ENCODE assay signal across 9 cellular contexts in the genomic region with DNA sequence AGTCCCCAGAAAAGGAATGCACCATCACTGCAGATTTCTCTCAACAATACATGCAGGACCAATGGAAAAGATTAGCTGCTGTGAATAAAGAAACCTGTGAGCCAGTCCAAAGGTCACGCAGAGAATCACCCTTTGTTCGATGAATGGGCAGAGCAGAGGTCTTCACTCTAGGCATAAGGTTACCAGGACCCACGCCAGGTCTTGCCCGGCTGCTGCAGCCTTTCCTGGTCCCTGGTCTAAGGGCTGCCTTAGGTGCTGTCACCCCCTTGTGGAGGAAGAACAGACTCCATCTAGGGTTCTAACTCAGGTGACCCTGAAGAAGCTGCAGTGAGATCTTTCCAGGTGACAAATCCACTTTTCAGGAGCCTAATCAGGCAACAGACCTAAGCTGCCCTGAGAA. TPM values are rescaled to one million over a fixed set of nuclear protein-coding genes. Genes with fewer than 3 reads are reported as not detected.
DNase-seq lines count a peak whose midpoint lies in the region; ATAC-seq and TF ChIP-seq lines count a peak whose summit lies in the region.
"Had no signal": no experiment of that assay in that cellular context is flagged by ENCODE, and none has a peak within 500 bp of the region (broad histone marks: within the 10 kb centered on the region; RNA-seq: fewer than 3 reads in every experiment).

No MANE protein-coding gene starts in this region.

- no peak overlapping the region for H4K8ac ChIP-seq in H9 (replicated peaks; ENCODE audit: insufficient read length, low read depth, low read length)

- DNase-seq in D341Med (ENCODE audit: low spot score) (peak; percentile 68), H9 (peak; percentile 68), T-helper 9 cell (peak; percentile 13), epithelial cell of proximal tubule (ENCODE audit: low read depth) (no peak), neural crest cell (ENCODE audit: low read depth, low spot score) (no peak), OCI-M2 (lab: John Stamatoyannopoulos, UW; ENCODE audit: unreplicated experiment) (no peak)
- DNase-seq in stimulated activated CD4-positive, alpha-beta T cell treated with anti-CD3 and anti-CD28 coated beads, Interleukin-1b, Interleukin-23, amount 100 ng/mL, for 48 hours: no peak

- H3K36me3 Mint-ChIP-seq in H9 (ENCODE audit: insufficient read depth in 1 of 3, low read depth in 3 of 3): peaks cover 41 to 74% (median 61%) of the 10 kb centered on the region in 3 experiments
- peaks cover 3% of the 10 kb centered on the region for H3K36me3 Mint-ChIP-seq in neural crest cell (ENCODE audit: low read depth)

- no peak overlapping the region for H2BK12ac ChIP-seq in H9 (ENCODE audit: insufficient read length, low read depth, low read length)

- no peaks in the 10 kb centered on the region for H3K23me2 ChIP-seq in H9 (ENCODE audit: insufficient read length, low read depth, low read length, poor library complexity, severe bottlenecking)

- WGBS in H9 (ENCODE audit: extremely low coverage, insufficient read length, low lambda C conversion rate): no CpG with 5 or more reads among the region's 4 CpGs

- H3K4me3 Mint-ChIP-seq in H9 (no peak overlapping the region), neural crest cell (no peak overlapping the region)
- H3K4me3 Mint-ChIP-seq: memory B cell had no signal

- H3K9me3 Mint-ChIP-seq in H9: no peaks in the 10 kb centered on the region
- H3K9me3 Mint-ChIP-seq in neural crest cell: no peaks in the 10 kb centered on the region
- H3K9me3 Mint-ChIP-seq: memory B cell had no signal

- H2BK20ac ChIP-seq in H9 (ENCODE audit: low read depth, low read length, poor library complexity, severe bottlenecking): no peak overlapping the region

- H2BK15ac ChIP-seq in H9 (ENCODE audit: low read depth, low read length): no peak overlapping the region

- no peak overlapping the region for H3K27ac Mint-ChIP-seq in H9
- H3K27ac Mint-ChIP-seq in neural crest cell (ENCODE audit: unreplicated experiment): peak overlapping the region; percentile 50

- TF ChIP-seq CTCF in H9 (conservative IDR thresholded peaks at IDR 0.05): peak; percentile 73
- TF ChIP-seq CTCF in epithelial cell of proximal tubule (conservative IDR thresholded peaks at IDR 0.05; ENCODE audit: low read depth, low read length): peak; percentile 85
- TF ChIP-seq CTCF in neural crest cell (conservative IDR thresholded peaks at IDR 0.05): peak; percentile 61

- H3K79me2 ChIP-seq in H9 (ENCODE audit: insufficient read depth, low read length): no peaks in the 10 kb centered on the region

- no peak overlapping the region for H3K4me2 ChIP-seq in H9 (ENCODE audit: insufficient read depth, insufficient read length, low read length)

- no peak overlapping the region for H3K18ac ChIP-seq in H9 (ENCODE audit: insufficient read length, low read depth, low read length)

- no peak overlapping the region for H2AFZ ChIP-seq in H9 (ENCODE audit: low read length)

- H3K4me1 Mint-ChIP-seq in H9 (0 out of 4 replicates have a peak, but pooled peaks cover 0 to 6% of the 10 kb centered on the region in 2 experiments), neural crest cell (peaks cover 5% of the 10 kb centered on the region)

- H2AK5ac ChIP-seq in H9 (ENCODE audit: insufficient read length, low read length): no peak overlapping the region

- no peak overlapping the region for H3K56ac ChIP-seq in H9 (ENCODE audit: insufficient read length, low read depth, low read length)

- H4K91ac ChIP-seq in H9 (ENCODE audit: insufficient read length, low read depth, low read length): no peak overlapping the region

- no peaks in the 10 kb centered on the region for H3K79me1 ChIP-seq in H9 (ENCODE audit: insufficient read depth, low read depth, low read length, poor library complexity, severe bottlenecking)

- no peak overlapping the region for H3K9ac ChIP-seq in H9 (ENCODE audit: extremely low read depth, insufficient read length, low read length)

- no peak overlapping the region for H2BK5ac ChIP-seq in H9 (ENCODE audit: insufficient read length, low read length)

- no peaks in the 10 kb centered on the region for H3K27me3 ChIP-seq in H9 (ENCODE audit: insufficient read depth, low read length)

- no peak overlapping the region for H3K14ac ChIP-seq in H9 (ENCODE audit: insufficient read depth, low read length)

- no peak overlapping the region for H3K4ac ChIP-seq in H9 (ENCODE audit: low read depth, low read length)

- no peak overlapping the region for H3T11ph ChIP-seq in H9 (ENCODE audit: low read length)

- no peak overlapping the region for H4K5ac ChIP-seq in H9 (ENCODE audit: insufficient read length, low read depth, low read length)

- no peak overlapping the region for H3K4me3 ChIP-seq in epithelial cell of proximal tubule (ENCODE audit: low read depth, low read length)

- no peaks in the 10 kb centered on the region for H3K9me3 ChIP-seq in H9 (ENCODE audit: control insufficient read depth, low read depth, low read length)

- no peak overlapping the region for H3K27ac ChIP-seq in H9 (ENCODE audit: insufficient read length, low read depth, low read length)

- H3K4me1 ChIP-seq in H9 (ENCODE audit: insufficient read depth, low read length): no peaks in the 10 kb centered on the region

- no peak for ATAC-seq in HG03108 (IDR thresholded peaks at IDR 0.05; ENCODE audit: unreplicated experiment)

- H2BK120ac ChIP-seq in H9 (ENCODE audit: low read depth, low read length, poor library complexity, severe bottlenecking): no peak overlapping the region

- no peak overlapping the region for H3K23ac ChIP-seq in H9 (ENCODE audit: insufficient read length, low read depth, low read length)

- H4K20me1 ChIP-seq in H9 (ENCODE audit: control insufficient read depth, insufficient read depth, insufficient read length): no peaks in the 10 kb centered on the region

- H3K27me3 Mint-ChIP-seq in H9 (ENCODE audit: low read depth) (no peaks in the 10 kb centered on the region), neural crest cell (ENCODE audit: low read depth) (no peaks in the 10 kb centered on the region)
- H3K27me3 Mint-ChIP-seq: memory B cell had no signal

RNA-seq across cellular contexts. Expression of gene NAP1L4, which starts 29.0 kb away (rescaled TPM):
- 212 and 217 TPM in 2 replicates for total RNA-seq in H9 (2021)
- 121 and 156 TPM in 2 replicates for total RNA-seq in epithelial cell of proximal tubule
- 219 and 224 TPM in 2 replicates for total RNA-seq in neural crest cell

RNA-seq across cellular contexts. Expression of gene CARS1, which starts 36.1 kb away (rescaled TPM):
- total RNA-seq in H9 (2021) (82.5 and 92.3 TPM in 2 replicates), epithelial cell of proximal tubule (32.9 and 61.6 TPM in 2 replicates), neural crest cell (59.2 and 61.8 TPM in 2 replicates)

Comparison
In these comparisons a context has a peak if more than half of its experiments do, and no peak if none do; other contexts are left out.
1. DNase-seq: peak in D341Med (single experiment), H9 (single experiment) and T-helper 9 cell (single experiment); none in epithelial cell of proximal tubule (single experiment), neural crest cell (single experiment), OCI-M2 (single experiment) and stimulated activated CD4-positive, alpha-beta T cell treated with anti-CD3 and anti-CD28 coated beads, Interleukin-1b, Interleukin-23, amount 100 ng/mL, for 48 hours (single experiment).
2. Peak in every context shown above with its lines, with median percentiles within 50 percentile points of each other: CTCF ChIP-seq.